Comparison of ENCODE assay signal across 21 cellular contexts in genomic region chr15:56943398-56943797, GRCh38. TPM values are rescaled to one million over a fixed set of nuclear protein-coding genes. Genes with fewer than 3 reads are reported as not detected.
A peak's percentile ranks its signal among the peaks of the same experiment; 100 is the strongest.
DNase-seq lines count a peak whose midpoint lies in the region; ATAC-seq and TF ChIP-seq lines count a peak whose summit lies in the region.
"Had no signal": no experiment of that assay in that cellular context is flagged by ENCODE, and none has a peak within 500 bp of the region (broad histone marks: within the 10 kb centered on the region; RNA-seq: fewer than 3 reads in every experiment).

No MANE protein-coding gene starts in this region.

- peak; percentile 16 for DNase-seq in GM03348 (ENCODE audit: low spot score)
- DNase-seq in adipocyte (ENCODE audit: low read depth) = peak; percentile 43
- DNase-seq in fibroblast of the aortic adventitia (ENCODE audit: low read depth) = peak; percentile 44
- peak; percentile 59 for DNase-seq in superior temporal gyrus (ENCODE audit: extremely low spot score)
- no peak for DNase-seq in NCI-H187 (lab: John Stamatoyannopoulos, UW)
- DNase-seq in progenitor cell of endocrine pancreas (ENCODE audit: low spot score, unreplicated experiment) = no peak
- DNase-seq: activated CD4-positive, CD25-positive, alpha-beta regulatory T cell treated with anti-CD3 and anti-CD28 coated beads, Interleukin-2, amount 50 U/mL, for 72 hours; activated CD8-positive, alpha-beta T cell treated with anti-CD3 and anti-CD28 coated beads, Interleukin-2, amount 10 ng/mL, durations not matched to agents 7 days and 5 days; activated effector memory CD4-positive, alpha-beta T cell treated with anti-CD3 and anti-CD28 coated beads, Interleukin-2, amount 50 U/mL, for 16 hours; activated T-cell treated with anti-CD3 and anti-CD28 coated beads for 4 hours; CD4-positive, alpha-beta T cell; cortex of kidney; left cardiac atrium; MG63; NCI-H1436 treated with DMSO at 0.1 percent for 48 hours; NCI-H510A had no signal

- H3K4me1 Mint-ChIP-seq in progenitor cell of endocrine pancreas (ENCODE audit: low read depth) = peaks cover 10% of the 10 kb centered on the region

- no peak overlapping the region for H3K27ac Mint-ChIP-seq in progenitor cell of endocrine pancreas
- H3K27ac Mint-ChIP-seq: activated CD8-positive, alpha-beta T cell treated with anti-CD3 and anti-CD28 coated beads, Interleukin-2, amount 10 ng/mL, durations not matched to agents 7 days and 5 days; brain; CD4-positive, alpha-beta T cell; GM23338 had no signal

- peaks cover 10% of the 10 kb centered on the region for H3K9me3 ChIP-seq in adipocyte (ENCODE audit: control insufficient read depth, low read length)
- H3K9me3 ChIP-seq: vagina had no signal

- peaks cover 24% of the 10 kb centered on the region for H3K4me1 ChIP-seq in adipocyte (ENCODE audit: control insufficient read depth, insufficient read depth, low read length)

- H3K36me3 ChIP-seq in adipocyte (ENCODE audit: control insufficient read depth, insufficient read depth, low read length, severe bottlenecking) = peaks cover 14% of the 10 kb centered on the region
- H3K36me3 ChIP-seq: thoracic aorta, vagina had no signal

- peaks cover 15% of the 10 kb centered on the region for H3K9me3 Mint-ChIP-seq in progenitor cell of endocrine pancreas (ENCODE audit: low read depth)

- ATAC-seq in GM18867 (IDR thresholded peaks at IDR 0.05; ENCODE audit: unreplicated experiment) = no peak
- ATAC-seq: activated CD8-positive, alpha-beta T cell treated with anti-CD3 and anti-CD28 coated beads, Interleukin-2, amount 10 ng/mL, durations not matched to agents 7 days and 5 days; GM23338; left cardiac atrium had no signal

- H3K4me3 ChIP-seq in adipocyte (ENCODE audit: low read length) (no peak overlapping the region), fibroblast of the aortic adventitia (ENCODE audit: low read depth, low read length) (no peak overlapping the region)
- H3K4me3 ChIP-seq: GM23338, MG63, thoracic aorta, vagina had no signal

- TF ChIP-seq CTCF in fibroblast of the aortic adventitia (IDR thresholded peaks at IDR 0.05; ENCODE audit: insufficient read depth, low read length) (no peak), progenitor cell of endocrine pancreas (IDR thresholded peaks at IDR 0.05; ENCODE audit: unreplicated experiment) (no peak)

- peaks cover 15% of the 10 kb centered on the region for H3K36me3 Mint-ChIP-seq in progenitor cell of endocrine pancreas (ENCODE audit: insufficient read depth)

- H3K27me3 ChIP-seq in adipocyte (replicated peaks; ENCODE audit: control insufficient read depth, insufficient read depth, low read length) = no peaks in the 10 kb centered on the region
- H3K27me3 ChIP-seq: MG63, vagina had no signal

- H3K4me3 Mint-ChIP-seq in progenitor cell of endocrine pancreas (ENCODE audit: low read depth) = no peak overlapping the region
- H3K4me3 Mint-ChIP-seq: activated CD8-positive, alpha-beta T cell treated with anti-CD3 and anti-CD28 coated beads, Interleukin-2, amount 10 ng/mL, durations not matched to agents 7 days and 5 days; brain; CD4-positive, alpha-beta T cell; GM23338 had no signal

- no peak overlapping the region for H3K9ac ChIP-seq in adipocyte (ENCODE audit: low read length)

- H3K27me3 Mint-ChIP-seq in progenitor cell of endocrine pancreas = no peaks in the 10 kb centered on the region
- H3K27me3 Mint-ChIP-seq: brain; CD4-positive, alpha-beta T cell had no signal

RNA-seq across cellular contexts. Expression of gene TCF12, which starts 25.0 kb away (rescaled TPM):
- total RNA-seq in fibroblast of the aortic adventitia (ENCODE audit: low replicate concordance) (89.2 and 137 TPM in 2 replicates), progenitor cell of endocrine pancreas (164 and 167 TPM in 2 replicates)

Comparison
In these comparisons a context has a peak if more than half of its experiments do, and no peak if none do; other contexts are left out.
1. DNase-seq: peak in GM03348 (single experiment), adipocyte (single experiment), fibroblast of the aortic adventitia (single experiment) and superior temporal gyrus (single experiment); none in NCI-H187 (0 of 2) and progenitor cell of endocrine pancreas (single experiment).